In the genomic region with DNA sequence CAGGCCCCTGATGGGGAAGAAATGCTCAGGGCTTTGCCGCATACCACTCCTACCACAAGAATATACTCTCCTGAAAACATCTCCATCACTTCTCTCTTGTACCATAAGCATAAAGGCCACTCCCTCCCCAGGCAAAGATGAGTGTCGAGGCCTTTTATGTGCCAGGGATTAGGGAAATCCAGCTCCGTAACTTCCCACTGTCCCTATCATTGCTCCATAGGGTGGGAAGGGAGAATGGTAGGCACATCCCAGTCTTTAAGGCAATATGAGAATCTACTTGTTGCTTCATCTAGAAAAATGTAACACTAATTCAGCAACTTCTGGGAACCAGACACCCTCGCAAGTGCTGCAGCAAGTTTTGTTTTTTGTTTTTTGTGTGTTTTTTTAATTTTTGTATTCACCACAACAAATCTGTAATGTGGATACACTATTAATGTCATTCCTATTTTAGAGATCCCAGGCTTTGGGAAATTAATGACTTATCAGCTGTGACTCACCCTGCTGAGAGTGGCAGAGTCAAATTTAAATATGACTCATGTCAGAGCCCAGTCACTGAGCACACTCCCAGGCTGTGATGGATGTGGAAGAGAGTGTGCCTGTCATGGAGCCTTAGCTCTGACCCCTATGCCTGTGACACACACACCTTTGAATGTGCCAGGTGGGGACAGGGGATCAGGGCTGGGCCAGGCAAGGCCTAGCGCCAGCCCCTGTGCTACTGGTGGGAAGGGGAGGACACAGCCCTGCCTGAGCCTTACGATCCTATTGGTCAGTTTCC, we compare ENCODE assay signal across 1 cellular context.
TF ChIP-seq lines count a peak whose summit lies in the region.

No MANE protein-coding gene starts in this region.

TF ChIP-seq in IMR-90, 13 proteins besides CTCF, POLR2A, EP300 and RAD21 (continued from another document):
- TF ChIP-seq, protein P1, sequence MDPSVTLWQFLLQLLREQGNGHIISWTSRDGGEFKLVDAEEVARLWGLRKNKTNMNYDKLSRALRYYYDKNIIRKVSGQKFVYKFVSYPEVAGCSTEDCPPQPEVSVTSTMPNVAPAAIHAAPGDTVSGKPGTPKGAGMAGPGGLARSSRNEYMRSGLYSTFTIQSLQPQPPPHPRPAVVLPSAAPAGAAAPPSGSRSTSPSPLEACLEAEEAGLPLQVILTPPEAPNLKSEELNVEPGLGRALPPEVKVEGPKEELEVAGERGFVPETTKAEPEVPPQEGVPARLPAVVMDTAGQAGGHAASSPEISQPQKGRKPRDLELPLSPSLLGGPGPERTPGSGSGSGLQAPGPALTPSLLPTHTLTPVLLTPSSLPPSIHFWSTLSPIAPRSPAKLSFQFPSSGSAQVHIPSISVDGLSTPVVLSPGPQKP (IDR thresholded peaks at IDR 0.05; ENCODE audit: borderline replicate concordance, low read depth, low read length) = no peak
- peak; percentile 99 for TF ChIP-seq FOS (IDR thresholded peaks at IDR 0.05; ENCODE audit: low read depth, low read length)
- peak; percentile 21 for TF ChIP-seq RCOR1 (IDR thresholded peaks at IDR 0.05; ENCODE audit: insufficient replicate concordance, low read length)
- peak; percentile 83 for TF ChIP-seq BHLHE40 (IDR thresholded peaks at IDR 0.05; ENCODE audit: low read depth, low read length)
- TF ChIP-seq RFX5 (IDR thresholded peaks at IDR 0.05; ENCODE audit: low read depth, low read length) = no peak
- peak; percentile 15; the same call in 1 of the 2 replicates for TF ChIP-seq NFE2L2 (IDR thresholded peaks at IDR 0.05; ENCODE audit: low read depth, low read length)
- TF ChIP-seq, protein P2, sequence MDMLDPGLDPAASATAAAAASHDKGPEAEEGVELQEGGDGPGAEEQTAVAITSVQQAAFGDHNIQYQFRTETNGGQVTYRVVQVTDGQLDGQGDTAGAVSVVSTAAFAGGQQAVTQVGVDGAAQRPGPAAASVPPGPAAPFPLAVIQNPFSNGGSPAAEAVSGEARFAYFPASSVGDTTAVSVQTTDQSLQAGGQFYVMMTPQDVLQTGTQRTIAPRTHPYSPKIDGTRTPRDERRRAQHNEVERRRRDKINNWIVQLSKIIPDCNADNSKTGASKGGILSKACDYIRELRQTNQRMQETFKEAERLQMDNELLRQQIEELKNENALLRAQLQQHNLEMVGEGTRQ (IDR thresholded peaks at IDR 0.05; ENCODE audit: low read depth, low read length) = no peak
- 0 out of 2 replicates have a peak, but pooled peaks have one; percentile 9 for TF ChIP-seq MAZ (IDR thresholded peaks at IDR 0.05; ENCODE audit: borderline replicate concordance, low read depth, low read length)
- no peak; the same call in 1 of the 2 replicates for TF ChIP-seq MAFK (IDR thresholded peaks at IDR 0.05; ENCODE audit: low read depth, low read length)
- TF ChIP-seq CEBPB (IDR thresholded peaks at IDR 0.05; ENCODE audit: low read depth, low read length) = peak; percentile 25; the same call in 1 of the 2 replicates
